ENCODE assay signal across 27 cellular contexts in the genomic region with DNA sequence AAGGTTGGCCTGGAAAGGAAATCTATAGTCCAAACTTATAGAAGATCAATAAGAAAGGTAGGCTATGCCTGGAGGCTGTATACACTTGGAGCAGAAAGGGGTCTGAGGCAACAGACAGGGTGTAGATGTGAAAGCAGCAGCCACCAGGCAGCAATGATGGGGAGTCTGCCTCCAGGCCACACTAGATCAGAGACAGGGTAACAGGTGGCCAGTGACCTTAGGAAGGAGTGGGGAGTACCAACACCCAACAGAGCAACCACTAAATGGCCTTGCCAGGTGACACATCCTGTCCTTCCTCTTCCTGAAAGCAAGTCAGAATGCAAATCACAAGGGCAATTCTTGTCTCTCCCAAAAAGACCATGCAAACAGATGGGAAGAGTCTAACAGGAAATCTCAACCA. TPM values are rescaled to one million over a fixed set of nuclear protein-coding genes. Genes with fewer than 3 reads are reported as not detected.
"Had no signal": no experiment of that assay in that cellular context is flagged by ENCODE, and none has a peak within 500 bp of the region (broad histone marks: within the 10 kb centered on the region; RNA-seq: fewer than 3 reads in every experiment).

No MANE protein-coding gene starts in this region.

- H3K9me3 ChIP-seq: esophagus squamous epithelium, lower lobe of right lung, ovary, psoas muscle, sigmoid colon, testis, tibial artery had no signal

- DNase-seq: dermis blood vessel endothelial cell; effector memory CD8-positive, alpha-beta T cell; erythroblast; esophagus squamous epithelium; hypothalamus; immature natural killer cell; islet precursor cell; kidney glomerular epithelial cell; left ventricle myocardium superior; lower lobe of right lung; midbrain; naive thymus-derived CD8-positive, alpha-beta T cell; nephron progenitor cell; occipital lobe; ovary; posterior cingulate gyrus; psoas muscle; right cardiac atrium; sigmoid colon; stimulated activated CD4-positive, alpha-beta T cell treated with anti-CD3 and anti-CD28 coated beads, Interleukin-2, amount 100 ng/mL, for 24 hours; stimulated activated CD4-positive, alpha-beta T cell treated with anti-CD3 and anti-CD28 coated beads, Interleukin-4, amount 100 ng/mL, for 24 hours; stimulated activated naive CD8-positive, alpha-beta T cell treated with anti-CD3 and anti-CD28 coated beads, Interleukin-15, Interleukin-2, amounts not matched to agents 100 U/mL and 50 U/mL, for 24 hours; substantia nigra; testis; tibial artery had no signal

- H3K4me1 ChIP-seq: esophagus squamous epithelium, lower lobe of right lung, psoas muscle, sigmoid colon, testis, tibial artery had no signal

- ATAC-seq: effector memory CD8-positive, alpha-beta T cell; left ventricle myocardium superior; lower lobe of right lung; naive thymus-derived CD8-positive, alpha-beta T cell; psoas muscle; right cardiac atrium; stimulated activated effector memory CD8-positive, alpha-beta T cell treated with anti-CD3 and anti-CD28 coated beads, Interleukin-12 subunit alpha, Interleukin-12 subunit beta, amount 100 ng/mL, for 72 hours; stimulated activated naive CD8-positive, alpha-beta T cell treated with anti-CD3 and anti-CD28 coated beads, Interleukin-15, Interleukin-2, amounts not matched to agents 100 U/mL and 50 U/mL, for 24 hours had no signal

- H3K36me3 ChIP-seq: esophagus squamous epithelium, lower lobe of right lung, ovary, sigmoid colon, tibial artery had no signal

- H3K27me3 ChIP-seq: esophagus squamous epithelium, ovary, sigmoid colon, testis, tibial artery had no signal

- H3K27ac ChIP-seq: coronary artery, esophagus squamous epithelium, lower lobe of right lung, ovary, psoas muscle, sigmoid colon, testis, tibial artery had no signal

- H3K4me3 ChIP-seq: coronary artery, esophagus squamous epithelium, lower lobe of right lung, ovary, psoas muscle, sigmoid colon, testis, tibial artery had no signal

RNA-seq across cellular contexts. Expression of gene NID2, which starts 46.4 kb away (rescaled TPM):
- total RNA-seq: naive thymus-derived CD8-positive, alpha-beta T cell had no signal
